ENCODE assay signal across 8 cellular contexts in genomic region chr2:179410552-179411356, GRCh38.
DNase-seq lines count a peak whose midpoint lies in the region; ATAC-seq and TF ChIP-seq lines count a peak whose summit lies in the region.

No MANE protein-coding gene starts in this region.

- H3K9me2 ChIP-seq in MM.1S (replicated peaks; ENCODE audit: insufficient read depth, low read length): no peaks in the 10 kb centered on the region

- H3K27me3 Mint-ChIP-seq in H9 (ENCODE audit: low read depth) (peaks cover 2% of the 10 kb centered on the region; the same call in 1 of the 2 replicates), endothelial cell (ENCODE audit: unreplicated experiment) (peaks cover 6% of the 10 kb centered on the region), mesothelial cell of epicardium (ENCODE audit: low read depth) (peaks cover 24% of the 10 kb centered on the region)

- H3K56ac ChIP-seq in H9 (ENCODE audit: insufficient read length, low read depth, low read length): no peak overlapping the region

- H3K27ac ChIP-seq in H9 (ENCODE audit: insufficient read length, low read depth, low read length) (no peak overlapping the region), MM.1S (ENCODE audit: low read length) (no peak overlapping the region), aorta (ENCODE audit: low read depth in 1 of 2, low read length in 2 of 2) (no peak overlapping the region)

- H3K9me3 ChIP-seq in H9 (ENCODE audit: control insufficient read depth, low read depth, low read length) (no peaks in the 10 kb centered on the region), MM.1S (replicated peaks; ENCODE audit: insufficient read depth, low read length) (no peaks in the 10 kb centered on the region), aorta (ENCODE audit: control insufficient read depth, low read length) (no peaks in the 10 kb centered on the region)

- no peak overlapping the region for H3K9ac ChIP-seq in H9 (ENCODE audit: extremely low read depth, insufficient read length, low read length)
- no peak overlapping the region for H3K9ac ChIP-seq in MM.1S (ENCODE audit: low read length)

- H3T11ph ChIP-seq in H9 (ENCODE audit: low read length): no peak overlapping the region

- TF ChIP-seq CTCF in H9 (conservative IDR thresholded peaks at IDR 0.05) (peak; percentile 85), MM.1S (IDR thresholded peaks at IDR 0.05; ENCODE audit: low read length) (peak; percentile 83), endothelial cell (IDR thresholded peaks at IDR 0.05; ENCODE audit: unreplicated experiment) (peak; percentile 81), mesothelial cell of epicardium (IDR thresholded peaks at IDR 0.05; ENCODE audit: unreplicated experiment) (peak; percentile 58)

- no peak overlapping the region for H3K4me3 ChIP-seq in MM.1S (ENCODE audit: low read length)
- no peak overlapping the region for H3K4me3 ChIP-seq in aorta (ENCODE audit: low read length in 2 of 2)

- no peaks in the 10 kb centered on the region for H3K23me2 ChIP-seq in H9 (ENCODE audit: insufficient read length, low read depth, low read length, poor library complexity, severe bottlenecking)

- H2BK12ac ChIP-seq in H9 (ENCODE audit: insufficient read length, low read depth, low read length): no peak overlapping the region

- H3K4ac ChIP-seq in H9 (ENCODE audit: low read depth, low read length): no peak overlapping the region

- no peak overlapping the region for H3K4me3 Mint-ChIP-seq in H9
- no peak overlapping the region for H3K4me3 Mint-ChIP-seq in endothelial cell (ENCODE audit: unreplicated experiment)
- H3K4me3 Mint-ChIP-seq in mesothelial cell of epicardium: no peak overlapping the region

- no peaks in the 10 kb centered on the region for H3K79me2 ChIP-seq in H9 (ENCODE audit: insufficient read depth, low read length)
- H3K79me2 ChIP-seq in MM.1S (ENCODE audit: low read length): no peaks in the 10 kb centered on the region

- H4K20me1 ChIP-seq in H9 (ENCODE audit: control insufficient read depth, insufficient read depth, insufficient read length): no peaks in the 10 kb centered on the region
- H4K20me1 ChIP-seq in MM.1S (ENCODE audit: insufficient read depth, low read length): no peaks in the 10 kb centered on the region

- no CpG with 5 or more reads among the region's 8 CpGs for WGBS in H9 (ENCODE audit: extremely low coverage, insufficient read length, low lambda C conversion rate)
- 29 to 44% methylated on average over 8 of the region's 8 CpGs for WGBS in aorta, 2 donors

- no peaks in the 10 kb centered on the region for H3F3A ChIP-seq in MM.1S (ENCODE audit: insufficient read depth, low read length)

- H2BK15ac ChIP-seq in H9 (ENCODE audit: low read depth, low read length): no peak overlapping the region

- no peaks in the 10 kb centered on the region for H3K36me3 Mint-ChIP-seq in H9 (ENCODE audit: insufficient read depth in 1 of 3, low read depth in 3 of 3)
- H3K36me3 Mint-ChIP-seq in endothelial cell (ENCODE audit: low read depth, unreplicated experiment): no peaks in the 10 kb centered on the region
- no peaks in the 10 kb centered on the region for H3K36me3 Mint-ChIP-seq in mesothelial cell of epicardium

- no peaks in the 10 kb centered on the region for H3K27me3 ChIP-seq in H9 (ENCODE audit: insufficient read depth, low read length)
- H3K27me3 ChIP-seq in MM.1S (replicated peaks; ENCODE audit: insufficient read depth, low read length): no peaks in the 10 kb centered on the region
- H3K27me3 ChIP-seq in aorta (ENCODE audit: control insufficient read depth in 1 of 2, insufficient read depth in 2 of 2, low read length in 1 of 2): no peaks in the 10 kb centered on the region

- DNase-seq in activated CD4-positive, CD25-positive, alpha-beta regulatory T cell (lab: John Stamatoyannopoulos, UW): no peak
- DNase-seq in H9 (peak; percentile 58), MM.1S (peak; percentile 68), SK-N-DZ (ENCODE audit: low spot score) (peak; percentile 68), endothelial cell (ENCODE audit: low spot score) (peak; percentile 47), mesothelial cell of epicardium (ENCODE audit: low spot score in 2 of 2, unreplicated experiment in 2 of 2) (no peak), aorta (no peak)

- H3K9me3 Mint-ChIP-seq in H9 (no peaks in the 10 kb centered on the region; a peak in 2 of 5 replicates), endothelial cell (ENCODE audit: unreplicated experiment) (no peaks in the 10 kb centered on the region), mesothelial cell of epicardium (peaks cover 15% of the 10 kb centered on the region)

- H3K4me1 ChIP-seq in H9 (ENCODE audit: insufficient read depth, low read length) (no peaks in the 10 kb centered on the region), MM.1S (ENCODE audit: low read length) (no peaks in the 10 kb centered on the region), aorta (ENCODE audit: control insufficient read depth in 1 of 2, insufficient read depth in 2 of 2, low read length in 2 of 2) (no peaks in the 10 kb centered on the region)

- H3K14ac ChIP-seq in H9 (ENCODE audit: insufficient read depth, low read length): no peak overlapping the region

- no peak overlapping the region for H2BK20ac ChIP-seq in H9 (ENCODE audit: low read depth, low read length, poor library complexity, severe bottlenecking)

- ATAC-seq in activated CD4-positive, CD25-positive, alpha-beta regulatory T cell treated with anti-CD3 and anti-CD28 coated beads, Interleukin-2, amount 50 U/mL, for 24 hours: peak; percentile 38 to 46
- peak; percentile 77 for ATAC-seq in aorta (ENCODE audit: low FRiP score)

- no peaks in the 10 kb centered on the region for H3K79me1 ChIP-seq in H9 (ENCODE audit: insufficient read depth, low read depth, low read length, poor library complexity, severe bottlenecking)

- H2BK5ac ChIP-seq in H9 (ENCODE audit: insufficient read length, low read length): no peak overlapping the region

- H3K27ac Mint-ChIP-seq in H9 (no peak overlapping the region), endothelial cell (ENCODE audit: unreplicated experiment) (no peak overlapping the region), mesothelial cell of epicardium (no peak overlapping the region)

- no peak overlapping the region for H3K23ac ChIP-seq in H9 (ENCODE audit: insufficient read length, low read depth, low read length)

- H2AFZ ChIP-seq in H9 (ENCODE audit: low read length) (no peak overlapping the region), MM.1S (ENCODE audit: low read length) (peak overlapping the region; percentile 49)

- no peak overlapping the region for H4K5ac ChIP-seq in H9 (ENCODE audit: insufficient read length, low read depth, low read length)

- H4K8ac ChIP-seq in H9 (replicated peaks; ENCODE audit: insufficient read length, low read depth, low read length): no peak overlapping the region

- H3K36me3 ChIP-seq in MM.1S (replicated peaks; ENCODE audit: insufficient read depth, low read length) (no peaks in the 10 kb centered on the region), aorta (ENCODE audit: control insufficient read depth in 1 of 2, insufficient read depth in 2 of 2, low read length in 1 of 2) (no peaks in the 10 kb centered on the region)

- no peak overlapping the region for H2BK120ac ChIP-seq in H9 (ENCODE audit: low read depth, low read length, poor library complexity, severe bottlenecking)

- no peak overlapping the region for H3K18ac ChIP-seq in H9 (ENCODE audit: insufficient read length, low read depth, low read length)

- H3K4me2 ChIP-seq in H9 (ENCODE audit: insufficient read depth, insufficient read length, low read length): no peak overlapping the region
- H3K4me2 ChIP-seq in MM.1S (ENCODE audit: low read depth, low read length): peak overlapping the region; percentile 20; the same call in 1 of the 2 replicates

- H3K4me1 Mint-ChIP-seq in H9 (peaks cover 2 to 3% of the 10 kb centered on the region in 2 experiments; a peak in 2 of 4 replicates), endothelial cell (ENCODE audit: unreplicated experiment) (no peaks in the 10 kb centered on the region), mesothelial cell of epicardium (no peaks in the 10 kb centered on the region)

- no peak overlapping the region for H2AK5ac ChIP-seq in H9 (ENCODE audit: insufficient read length, low read length)

- no peak overlapping the region for H4K91ac ChIP-seq in H9 (ENCODE audit: insufficient read length, low read depth, low read length)

- intact Hi-C loops in aorta (cut with DNase I): loop anchor here in 1 of 2 donors (10.0 kb wide), 1 partner anchor 196 kb away; no protein-coding TSS in a partner anchor

Comparison
In these comparisons a context has a peak if more than half of its experiments do, and no peak if none do; other contexts are left out.
1. DNase-seq: peak in H9 (single experiment), MM.1S (single experiment), SK-N-DZ (single experiment) and endothelial cell (single experiment); none in activated CD4-positive, CD25-positive, alpha-beta regulatory T cell (0 of 4), mesothelial cell of epicardium (0 of 2) and aorta (0 of 2).
2. Peak in every context shown above with its lines, with median percentiles within 50 percentile points of each other: CTCF ChIP-seq.